13 cellular contexts compared by ENCODE assay signal in genomic region chr5:40775846-40776657, GRCh38. TPM values are rescaled to one million over a fixed set of nuclear protein-coding genes. Genes with fewer than 3 reads are reported as not detected.
A peak's percentile ranks its signal among the peaks of the same experiment; 100 is the strongest.
DNase-seq lines count a peak whose midpoint lies in the region; ATAC-seq and TF ChIP-seq lines count a peak whose summit lies in the region.
"Had no signal": no experiment of that assay in that cellular context is flagged by ENCODE, and none has a peak within 500 bp of the region (broad histone marks: within the 10 kb centered on the region; RNA-seq: fewer than 3 reads in every experiment).

No MANE protein-coding gene starts in this region.

- no peaks in the 10 kb centered on the region for H3K9me2 ChIP-seq in Karpas-422 (replicated peaks; ENCODE audit: insufficient read depth, low read length)

- TF ChIP-seq CTCF in type B pancreatic cell (conservative IDR thresholded peaks at IDR 0.05), result no peak

- H3K36me3 ChIP-seq in Karpas-422 (ENCODE audit: insufficient read depth, low read length), result peaks cover 31% of the 10 kb centered on the region; the same call in 1 of the 2 replicates

- peaks cover 5% of the 10 kb centered on the region for H3K4me1 ChIP-seq in Karpas-422 (ENCODE audit: low read length)
- H3K4me1 ChIP-seq: parathyroid adenoma had no signal

- H3K27ac Mint-ChIP-seq in stimulated activated naive CD8-positive, alpha-beta T cell treated with anti-CD3 and anti-CD28 coated beads, Interleukin-15, amount 100 ng/mL, for 72 hours, result peak overlapping the region in 1 of 2 donors; percentile 38
- peak overlapping the region; percentile 80 for H3K27ac Mint-ChIP-seq in activated CD4-positive, alpha-beta memory T cell treated with anti-CD3 and anti-CD28 coated beads for 36 hours
- H3K27ac Mint-ChIP-seq in type B pancreatic cell, result peak overlapping the region; percentile 80
- H3K27ac Mint-ChIP-seq: endodermal cell had no signal

- POLR2A ChIA-PET in activated CD4-positive, alpha-beta memory T cell treated with anti-CD3 and anti-CD28 coated beads for 36 hours (lab: Charles Lee), result interaction anchor here (1.0 kb wide), 2 partner anchors 22 to 99 kb away, joined by 3 read pairs; no protein-coding TSS in a partner anchor

- no peaks in the 10 kb centered on the region for H3K9me3 ChIP-seq in Karpas-422 (ENCODE audit: low read length)

- no peak for DNase-seq in stimulated activated naive CD8-positive, alpha-beta T cell treated with anti-CD3 and anti-CD28 coated beads, Interleukin-15, Interleukin-2, amounts not matched to agents 100 U/mL and 50 U/mL, for 24 hours
- DNase-seq in stimulated activated naive CD8-positive, alpha-beta T cell treated with anti-CD3 and anti-CD28 coated beads, Interleukin-15, amount 100 ng/mL, for 72 hours, result no peak
- no peak for DNase-seq in activated CD4-positive, alpha-beta memory T cell treated with anti-CD3 and anti-CD28 coated beads for 36 hours
- DNase-seq in kidney tubule cell (ENCODE audit: low spot score), result peak; percentile 8
- no peak for DNase-seq in type B pancreatic cell (ENCODE audit: extremely low spot score, unreplicated experiment)
- no peak for DNase-seq in ecto neural progenitor cell (ENCODE audit: low spot score)
- DNase-seq in Karpas-422, result no peak
- DNase-seq: endodermal cell, glutamatergic neuron, NCI-H446, RPMI8226 had no signal

- no peaks in the 10 kb centered on the region for H3K27me3 Mint-ChIP-seq in stimulated activated naive CD8-positive, alpha-beta T cell treated with anti-CD3 and anti-CD28 coated beads, Interleukin-15, amount 100 ng/mL, for 72 hours
- no peaks in the 10 kb centered on the region for H3K27me3 Mint-ChIP-seq in activated CD4-positive, alpha-beta memory T cell treated with anti-CD3 and anti-CD28 coated beads for 36 hours
- H3K27me3 Mint-ChIP-seq in type B pancreatic cell, result no peaks in the 10 kb centered on the region

- intact Hi-C loops in activated CD4-positive, alpha-beta memory T cell treated with anti-CD3 and anti-CD28 coated beads for 36 hours (cut with micrococcal nuclease), result loop anchor here (1.0 kb wide), 1 partner anchor 20 kb away; no protein-coding TSS in a partner anchor

- H3K36me3 Mint-ChIP-seq in activated CD4-positive, alpha-beta memory T cell treated with anti-CD3 and anti-CD28 coated beads for 36 hours, result peaks cover 14% of the 10 kb centered on the region
- peaks cover 23% of the 10 kb centered on the region for H3K36me3 Mint-ChIP-seq in type B pancreatic cell

- no peak overlapping the region for H3K9ac ChIP-seq in Karpas-422 (ENCODE audit: low read length)
- H3K9ac ChIP-seq: parathyroid adenoma had no signal

- H3K79me2 ChIP-seq in Karpas-422 (ENCODE audit: low read length), result peaks cover 66% of the 10 kb centered on the region

- CTCF ChIA-PET in activated CD4-positive, alpha-beta memory T cell treated with anti-CD3 and anti-CD28 coated beads for 36 hours (lab: Charles Lee), result interaction anchor here (1.2 kb wide), 1 partner anchor 16 kb away, joined by 3 read pairs; no protein-coding TSS in a partner anchor

- H3K4me1 Mint-ChIP-seq in stimulated activated naive CD8-positive, alpha-beta T cell treated with anti-CD3 and anti-CD28 coated beads, Interleukin-15, amount 100 ng/mL, for 72 hours, result peaks cover 21% of the 10 kb centered on the region
- peaks cover 29% of the 10 kb centered on the region for H3K4me1 Mint-ChIP-seq in activated CD4-positive, alpha-beta memory T cell treated with anti-CD3 and anti-CD28 coated beads for 36 hours (ENCODE audit: low read depth)
- H3K4me1 Mint-ChIP-seq in type B pancreatic cell (ENCODE audit: unreplicated experiment), result peaks cover 14% of the 10 kb centered on the region

- no peak overlapping the region for H3K27ac ChIP-seq in Karpas-422 (ENCODE audit: low read length)
- H3K27ac ChIP-seq: parathyroid adenoma had no signal

- H3K4me3 ChIP-seq in Karpas-422 (ENCODE audit: low read length), result no peak overlapping the region

- no peaks in the 10 kb centered on the region for H3K27me3 ChIP-seq in Karpas-422 (ENCODE audit: low read length)

- no peak overlapping the region for H2AFZ ChIP-seq in Karpas-422 (ENCODE audit: low read length)
- H2AFZ ChIP-seq: parathyroid adenoma had no signal

- no peak overlapping the region for H3K4me3 Mint-ChIP-seq in stimulated activated naive CD8-positive, alpha-beta T cell treated with anti-CD3 and anti-CD28 coated beads, Interleukin-15, amount 100 ng/mL, for 72 hours
- no peak overlapping the region for H3K4me3 Mint-ChIP-seq in activated CD4-positive, alpha-beta memory T cell treated with anti-CD3 and anti-CD28 coated beads for 36 hours
- H3K4me3 Mint-ChIP-seq in type B pancreatic cell, result peak overlapping the region; percentile 45
- H3K4me3 Mint-ChIP-seq: endodermal cell had no signal

- peak; percentile 36 for ATAC-seq in stimulated activated naive CD8-positive, alpha-beta T cell treated with anti-CD3 and anti-CD28 coated beads, Interleukin-15, Interleukin-2, amounts not matched to agents 100 U/mL and 50 U/mL, for 24 hours
- no peak for ATAC-seq in stimulated activated naive CD8-positive, alpha-beta T cell treated with anti-CD3 and anti-CD28 coated beads, Interleukin-15, amount 100 ng/mL, for 72 hours
- ATAC-seq in HG03097 (IDR thresholded peaks at IDR 0.05; ENCODE audit: low FRiP score, unreplicated experiment), result no peak

- no peaks in the 10 kb centered on the region for H3K9me3 Mint-ChIP-seq in stimulated activated naive CD8-positive, alpha-beta T cell treated with anti-CD3 and anti-CD28 coated beads, Interleukin-15, amount 100 ng/mL, for 72 hours
- H3K9me3 Mint-ChIP-seq in activated CD4-positive, alpha-beta memory T cell treated with anti-CD3 and anti-CD28 coated beads for 36 hours, result no peaks in the 10 kb centered on the region
- no peaks in the 10 kb centered on the region for H3K9me3 Mint-ChIP-seq in type B pancreatic cell
- H3K9me3 Mint-ChIP-seq: endodermal cell had no signal

- H3K4me2 ChIP-seq in Karpas-422 (ENCODE audit: low read depth, low read length, poor library complexity, severe bottlenecking), result no peak overlapping the region

- no peaks in the 10 kb centered on the region for H4K20me1 ChIP-seq in Karpas-422 (ENCODE audit: insufficient read depth, low read depth, low read length)

RNA-seq across cellular contexts. Expression of gene TTC33, which starts 20.3 kb away (rescaled TPM):
- 10 to 100 TPM; 30.2 to 34.1 TPM for total RNA-seq in activated CD4-positive, alpha-beta memory T cell treated with anti-CD3 and anti-CD28 coated beads for 36 hours
- 11.3 and 15.8 TPM in 2 replicates for total RNA-seq in type B pancreatic cell (ENCODE audit: low replicate concordance)
- 17.0 and 18.5 TPM in 2 replicates for total RNA-seq in Karpas-422 (2014; rRNA removed; shearing (Covaris generic); ENCODE audit: low replicate concordance)

RNA-seq across cellular contexts. Expression of gene PRKAA1, which starts 22.1 kb away (rescaled TPM):
- total RNA-seq in activated CD4-positive, alpha-beta memory T cell treated with anti-CD3 and anti-CD28 coated beads for 36 hours, result 10 to 100 TPM; 54.4 to 55.6 TPM
- total RNA-seq in type B pancreatic cell (ENCODE audit: low replicate concordance), result 58.2 and 58.6 TPM in 2 replicates
- 53.0 and 62.2 TPM in 2 replicates for total RNA-seq in Karpas-422 (2014; rRNA removed; shearing (Covaris generic); ENCODE audit: low replicate concordance)

RNA-seq across cellular contexts. Expression of gene RPL37, which starts 59.0 kb away (rescaled TPM):
- total RNA-seq in activated CD4-positive, alpha-beta memory T cell treated with anti-CD3 and anti-CD28 coated beads for 36 hours, result 1,000 to 10,000 TPM; 1,815 to 1,873 TPM
- total RNA-seq in type B pancreatic cell (ENCODE audit: low replicate concordance), result 1,654 and 1,766 TPM in 2 replicates
- 3,939 and 6,611 TPM in 2 replicates for total RNA-seq in Karpas-422 (2014; rRNA removed; shearing (Covaris generic); ENCODE audit: low replicate concordance)
